In the genomic region with DNA sequence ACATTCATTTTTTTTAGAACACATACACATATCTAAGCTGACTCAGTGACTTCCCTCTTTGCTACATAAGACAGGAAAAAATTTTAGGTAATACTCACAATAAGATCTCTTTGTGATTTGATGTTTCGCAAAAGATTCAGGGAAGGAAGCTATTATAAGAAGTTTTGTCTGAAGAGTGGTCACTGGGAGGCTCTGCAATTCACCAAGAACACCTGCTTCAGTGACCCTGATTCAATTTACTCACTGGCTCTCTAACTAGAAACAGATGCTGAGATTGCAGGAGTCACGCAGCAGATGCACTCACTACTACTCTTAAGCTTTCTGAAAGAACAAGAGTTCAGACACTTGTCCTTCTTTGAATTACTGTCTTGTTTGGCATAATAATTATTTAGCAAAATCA, we compare ENCODE assay signal across 12 cellular contexts.
DNase-seq lines count a peak whose midpoint lies in the region; ATAC-seq and TF ChIP-seq lines count a peak whose summit lies in the region.
"Had no signal": no experiment of that assay in that cellular context is flagged by ENCODE, and none has a peak within 500 bp of the region (broad histone marks: within the 10 kb centered on the region; RNA-seq: fewer than 3 reads in every experiment).

No MANE protein-coding gene starts in this region.

- H3K36me3 ChIP-seq in A673 (ENCODE audit: insufficient read depth, low read length, poor library complexity, severe bottlenecking) (no peaks in the 10 kb centered on the region), SJCRH30 (no peaks in the 10 kb centered on the region)
- H3K36me3 ChIP-seq: SJSA1 had no signal

- H3K27me3 ChIP-seq in A673 (replicated peaks; ENCODE audit: insufficient read depth, low read depth, low read length, poor library complexity) (no peaks in the 10 kb centered on the region), SJCRH30 (no peaks in the 10 kb centered on the region)
- H3K27me3 ChIP-seq: SJSA1 had no signal

- H3K27ac ChIP-seq in A673 (ENCODE audit: low read depth, low read length, poor library complexity, severe bottlenecking), result no peak overlapping the region
- no peak overlapping the region for H3K27ac ChIP-seq in SJCRH30
- H3K27ac ChIP-seq: SJSA1 had no signal

- TF ChIP-seq CTCF in A673 (conservative IDR thresholded peaks at IDR 0.05; ENCODE audit: low read depth, low read length) (no peak), fibroblast of the aortic adventitia (IDR thresholded peaks at IDR 0.05; ENCODE audit: insufficient read depth, low read length) (no peak)

- no peaks in the 10 kb centered on the region for H3K9me3 ChIP-seq in A673 (ENCODE audit: low read depth, low read length, poor library complexity, severe bottlenecking)
- H3K9me3 ChIP-seq in SJCRH30 (replicated peaks), result no peaks in the 10 kb centered on the region
- H3K9me3 ChIP-seq: SJSA1 had no signal

- intact Hi-C loops in A673 (cut with micrococcal nuclease; ENCODE audit: unreplicated experiment), result no loop called here

- POLR2A ChIA-PET in A673 (lab: Charles Lee; ENCODE audit: low non-redundant PET), result no interaction called here

- peak; percentile 33 for DNase-seq in A673 (ENCODE audit: low spot score)
- peak; percentile 61 for DNase-seq in EH (ENCODE audit: low read depth)
- DNase-seq in SJCRH30, result peak; percentile 2 to 38
- peak; percentile 91 for DNase-seq in fibroblast of the aortic adventitia (ENCODE audit: low read depth)
- no peak for DNase-seq in GF-D8 (lab: John Stamatoyannopoulos, UW)
- DNase-seq in NCI-H1694 treated with DMSO at 0.1 percent for 48 hours (lab: John Stamatoyannopoulos, UW), result no peak
- DNase-seq: activated CD8-positive, alpha-beta T cell treated with anti-CD3 and anti-CD28 coated beads for 36 hours; amniotic stem cell; dermis blood vessel endothelial cell had no signal

- ATAC-seq in GM18502 (IDR thresholded peaks at IDR 0.05; ENCODE audit: poor library complexity, unreplicated experiment) (no peak), GM18909 (IDR thresholded peaks at IDR 0.05; ENCODE audit: poor library complexity, unreplicated experiment) (no peak)
- ATAC-seq: activated CD8-positive, alpha-beta T cell treated with anti-CD3 and anti-CD28 coated beads for 36 hours had no signal

- BruUV-seq in A673 (replicated peaks; lab: Mats Ljungman, UMichigan), result no TSS peak

- H3K4me1 ChIP-seq in A673 (ENCODE audit: insufficient read depth, low read length, poor library complexity, severe bottlenecking) (peaks cover 4% of the 10 kb centered on the region), SJCRH30 (no peaks in the 10 kb centered on the region)
- H3K4me1 ChIP-seq: SJSA1 had no signal

- H3K4me3 ChIP-seq in A673 (ENCODE audit: low read depth, low read length, poor library complexity, severe bottlenecking), result no peak overlapping the region
- H3K4me3 ChIP-seq in SJCRH30, result no peak overlapping the region
- no peak overlapping the region for H3K4me3 ChIP-seq in fibroblast of the aortic adventitia (ENCODE audit: low read depth, low read length)
- H3K4me3 ChIP-seq: SJSA1 had no signal

- CTCF ChIA-PET in A673 (lab: Charles Lee), result no interaction called here

Comparison
In these comparisons a context has a peak if more than half of its experiments do, and no peak if none do; other contexts are left out.
1. DNase-seq: peak in A673 (single experiment), EH (single experiment), SJCRH30 (2 of 2) and fibroblast of the aortic adventitia (single experiment); none in GF-D8 (single experiment) and NCI-H1694 treated with DMSO at 0.1 percent for 48 hours (single experiment).